Comparison of ENCODE assay signal across 1 cellular context in the genomic region with DNA sequence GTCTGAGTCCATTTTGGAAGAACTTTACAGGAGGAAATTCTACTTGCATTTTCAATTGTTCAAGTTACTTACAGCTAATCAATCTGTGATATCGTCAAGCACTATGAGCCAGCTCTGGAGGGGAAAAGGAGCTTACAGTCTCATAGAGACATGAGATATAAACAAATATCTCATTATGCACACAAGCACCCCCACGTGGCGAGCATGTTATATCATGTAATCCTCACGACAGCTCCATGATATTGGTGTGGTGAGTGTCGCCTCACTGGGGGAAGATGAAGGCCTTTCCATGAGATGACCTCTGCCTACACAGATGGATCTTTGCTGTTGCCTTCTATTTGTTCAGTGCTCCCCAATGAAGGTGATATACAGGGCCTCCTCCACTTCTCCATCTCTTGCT.
TF ChIP-seq lines count a peak whose summit lies in the region.

No MANE protein-coding gene starts in this region.

TF ChIP-seq in HCT116, 20 proteins besides CTCF, POLR2A, EP300 and RAD21 (continued from another document):
- TF ChIP-seq, protein P1, sequence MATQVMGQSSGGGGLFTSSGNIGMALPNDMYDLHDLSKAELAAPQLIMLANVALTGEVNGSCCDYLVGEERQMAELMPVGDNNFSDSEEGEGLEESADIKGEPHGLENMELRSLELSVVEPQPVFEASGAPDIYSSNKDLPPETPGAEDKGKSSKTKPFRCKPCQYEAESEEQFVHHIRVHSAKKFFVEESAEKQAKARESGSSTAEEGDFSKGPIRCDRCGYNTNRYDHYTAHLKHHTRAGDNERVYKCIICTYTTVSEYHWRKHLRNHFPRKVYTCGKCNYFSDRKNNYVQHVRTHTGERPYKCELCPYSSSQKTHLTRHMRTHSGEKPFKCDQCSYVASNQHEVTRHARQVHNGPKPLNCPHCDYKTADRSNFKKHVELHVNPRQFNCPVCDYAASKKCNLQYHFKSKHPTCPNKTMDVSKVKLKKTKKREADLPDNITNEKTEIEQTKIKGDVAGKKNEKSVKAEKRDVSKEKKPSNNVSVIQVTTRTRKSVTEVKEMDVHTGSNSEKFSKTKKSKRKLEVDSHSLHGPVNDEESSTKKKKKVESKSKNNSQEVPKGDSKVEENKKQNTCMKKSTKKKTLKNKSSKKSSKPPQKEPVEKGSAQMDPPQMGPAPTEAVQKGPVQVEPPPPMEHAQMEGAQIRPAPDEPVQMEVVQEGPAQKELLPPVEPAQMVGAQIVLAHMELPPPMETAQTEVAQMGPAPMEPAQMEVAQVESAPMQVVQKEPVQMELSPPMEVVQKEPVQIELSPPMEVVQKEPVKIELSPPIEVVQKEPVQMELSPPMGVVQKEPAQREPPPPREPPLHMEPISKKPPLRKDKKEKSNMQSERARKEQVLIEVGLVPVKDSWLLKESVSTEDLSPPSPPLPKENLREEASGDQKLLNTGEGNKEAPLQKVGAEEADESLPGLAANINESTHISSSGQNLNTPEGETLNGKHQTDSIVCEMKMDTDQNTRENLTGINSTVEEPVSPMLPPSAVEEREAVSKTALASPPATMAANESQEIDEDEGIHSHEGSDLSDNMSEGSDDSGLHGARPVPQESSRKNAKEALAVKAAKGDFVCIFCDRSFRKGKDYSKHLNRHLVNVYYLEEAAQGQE (IDR thresholded peaks at IDR 0.05; ENCODE audit: low read depth), result no peak
- no peak for TF ChIP-seq EZH2phosphoT487 (IDR thresholded peaks at IDR 0.05; ENCODE audit: borderline replicate concordance)
- TF ChIP-seq POLR2AphosphoS5 (IDR thresholded peaks at IDR 0.05; ENCODE audit: low read depth, low read length), result no peak
